ENCODE assay signal across 10 cellular contexts in genomic region chr19:38678217-38678890, GRCh38. TPM values are rescaled to one million over a fixed set of nuclear protein-coding genes. Genes with fewer than 3 reads are reported as not detected.
DNase-seq lines count a peak whose midpoint lies in the region; ATAC-seq and TF ChIP-seq lines count a peak whose summit lies in the region.
"Had no signal": no experiment of that assay in that cellular context is flagged by ENCODE, and none has a peak within 500 bp of the region (broad histone marks: within the 10 kb centered on the region; RNA-seq: fewer than 3 reads in every experiment).

No MANE protein-coding gene starts in this region.

- H3K27me3 Mint-ChIP-seq in activated CD8-positive, alpha-beta T cell treated with anti-CD3 and anti-CD28 coated beads, Interleukin-2, amount 10 ng/mL, durations not matched to agents 7 days and 5 days (ENCODE audit: low read depth), result no peaks in the 10 kb centered on the region
- H3K27me3 Mint-ChIP-seq in activated CD8-positive, alpha-beta T cell treated with anti-CD3 and anti-CD28 coated beads for 36 hours, result no peaks in the 10 kb centered on the region
- H3K27me3 Mint-ChIP-seq in effector memory CD8-positive, alpha-beta T cell, result no peaks in the 10 kb centered on the region
- no peaks in the 10 kb centered on the region for H3K27me3 Mint-ChIP-seq in natural killer cell treated with Interleukin-12 subunit alpha and Interleukin-12 subunit beta and Interleukin-15 and Interleukin-18, amount 100 ng/mL, for 72 hours
- no peaks in the 10 kb centered on the region for H3K27me3 Mint-ChIP-seq in type B pancreatic cell
- H3K27me3 Mint-ChIP-seq: activated CD4-positive, alpha-beta T cell treated with anti-CD3 and anti-CD28 coated beads, Interleukin-2, amount 10 ng/mL, durations not matched to agents 7 days and 5 days had no signal

- no peak for ATAC-seq in activated CD8-positive, alpha-beta T cell treated with anti-CD3 and anti-CD28 coated beads, Interleukin-2, amount 10 ng/mL, durations not matched to agents 7 days and 5 days
- no peak for ATAC-seq in activated CD8-positive, alpha-beta T cell treated with anti-CD3 and anti-CD28 coated beads for 36 hours
- ATAC-seq in effector memory CD8-positive, alpha-beta T cell (replicated peaks), result no peak
- ATAC-seq in natural killer cell treated with Interleukin-12 subunit alpha and Interleukin-12 subunit beta and Interleukin-15 and Interleukin-18, amount 100 ng/mL, for 72 hours, result no peak
- ATAC-seq in HG03175 (IDR thresholded peaks at IDR 0.05; ENCODE audit: unreplicated experiment) (no peak), GM21528 (IDR thresholded peaks at IDR 0.05; ENCODE audit: low FRiP score, unreplicated experiment) (no peak)

- no peaks in the 10 kb centered on the region for H3K9me3 Mint-ChIP-seq in activated CD8-positive, alpha-beta T cell treated with anti-CD3 and anti-CD28 coated beads, Interleukin-2, amount 10 ng/mL, durations not matched to agents 7 days and 5 days (ENCODE audit: insufficient read depth)
- no peaks in the 10 kb centered on the region for H3K9me3 Mint-ChIP-seq in activated CD8-positive, alpha-beta T cell treated with anti-CD3 and anti-CD28 coated beads for 36 hours
- no peaks in the 10 kb centered on the region for H3K9me3 Mint-ChIP-seq in effector memory CD8-positive, alpha-beta T cell
- H3K9me3 Mint-ChIP-seq in natural killer cell treated with Interleukin-12 subunit alpha and Interleukin-12 subunit beta and Interleukin-15 and Interleukin-18, amount 100 ng/mL, for 72 hours, result no peaks in the 10 kb centered on the region
- peaks cover 5% of the 10 kb centered on the region for H3K9me3 Mint-ChIP-seq in type B pancreatic cell

- POLR2A ChIA-PET in activated CD8-positive, alpha-beta T cell treated with anti-CD3 and anti-CD28 coated beads, Interleukin-2, amount 10 ng/mL, durations not matched to agents 7 days and 5 days (lab: Charles Lee), result no interaction called here
- POLR2A ChIA-PET in activated CD8-positive, alpha-beta T cell treated with anti-CD3 and anti-CD28 coated beads for 36 hours (lab: Charles Lee), result no interaction called here

- TF ChIP-seq CTCF in activated CD8-positive, alpha-beta T cell treated with anti-CD3 and anti-CD28 coated beads for 36 hours (IDR thresholded peaks at IDR 0.05), result no peak
- TF ChIP-seq CTCF in type B pancreatic cell (conservative IDR thresholded peaks at IDR 0.05), result no peak

- peaks cover 57% of the 10 kb centered on the region for H3K36me3 Mint-ChIP-seq in activated CD8-positive, alpha-beta T cell treated with anti-CD3 and anti-CD28 coated beads, Interleukin-2, amount 10 ng/mL, durations not matched to agents 7 days and 5 days (ENCODE audit: low read depth)
- H3K36me3 Mint-ChIP-seq in activated CD8-positive, alpha-beta T cell treated with anti-CD3 and anti-CD28 coated beads for 36 hours (ENCODE audit: low read depth), result peaks cover 24% of the 10 kb centered on the region
- H3K36me3 Mint-ChIP-seq in effector memory CD8-positive, alpha-beta T cell (ENCODE audit: insufficient read depth), result peaks cover 62% of the 10 kb centered on the region
- no peaks in the 10 kb centered on the region for H3K36me3 Mint-ChIP-seq in natural killer cell treated with Interleukin-12 subunit alpha and Interleukin-12 subunit beta and Interleukin-15 and Interleukin-18, amount 100 ng/mL, for 72 hours
- H3K36me3 Mint-ChIP-seq in type B pancreatic cell, result peaks cover 40% of the 10 kb centered on the region

- H3K4me3 Mint-ChIP-seq in activated CD8-positive, alpha-beta T cell treated with anti-CD3 and anti-CD28 coated beads, Interleukin-2, amount 10 ng/mL, durations not matched to agents 7 days and 5 days, result no peak overlapping the region
- H3K4me3 Mint-ChIP-seq in activated CD8-positive, alpha-beta T cell treated with anti-CD3 and anti-CD28 coated beads for 36 hours, result no peak overlapping the region
- peak overlapping the region; percentile 57 to 73 for H3K4me3 Mint-ChIP-seq in effector memory CD8-positive, alpha-beta T cell
- peak overlapping the region; percentile 80 for H3K4me3 Mint-ChIP-seq in natural killer cell treated with Interleukin-12 subunit alpha and Interleukin-12 subunit beta and Interleukin-15 and Interleukin-18, amount 100 ng/mL, for 72 hours
- peak overlapping the region; percentile 16 for H3K4me3 Mint-ChIP-seq in type B pancreatic cell
- H3K4me3 Mint-ChIP-seq: activated CD4-positive, alpha-beta T cell treated with anti-CD3 and anti-CD28 coated beads, Interleukin-2, amount 10 ng/mL, durations not matched to agents 7 days and 5 days had no signal

- intact Hi-C loops in activated CD8-positive, alpha-beta T cell treated with anti-CD3 and anti-CD28 coated beads for 36 hours (cut with micrococcal nuclease), result no loop called here

- CTCF ChIA-PET in activated CD8-positive, alpha-beta T cell treated with anti-CD3 and anti-CD28 coated beads, Interleukin-2, amount 10 ng/mL, durations not matched to agents 7 days and 5 days (lab: Charles Lee), result interaction anchor here (1.3 to 1.5 kb wide), 3 partner anchors 8 to 44 kb away, joined by 4 to 8 read pairs (median 5); no protein-coding TSS in a partner anchor
- CTCF ChIA-PET in activated CD8-positive, alpha-beta T cell treated with anti-CD3 and anti-CD28 coated beads for 36 hours (lab: Charles Lee), result interaction anchor here (1.5 kb wide), 1 partner anchor 21 kb away, joined by 3 read pairs; no protein-coding TSS in a partner anchor

- H3K4me1 Mint-ChIP-seq in activated CD8-positive, alpha-beta T cell treated with anti-CD3 and anti-CD28 coated beads, Interleukin-2, amount 10 ng/mL, durations not matched to agents 7 days and 5 days (ENCODE audit: low read depth), result peaks cover 95% of the 10 kb centered on the region
- H3K4me1 Mint-ChIP-seq in activated CD8-positive, alpha-beta T cell treated with anti-CD3 and anti-CD28 coated beads for 36 hours (ENCODE audit: low read depth), result peaks cover 63% of the 10 kb centered on the region
- peaks cover 84 to 90% of the 10 kb centered on the region in 2 donors for H3K4me1 Mint-ChIP-seq in effector memory CD8-positive, alpha-beta T cell (ENCODE audit: low read depth in 2 of 2)
- H3K4me1 Mint-ChIP-seq in natural killer cell treated with Interleukin-12 subunit alpha and Interleukin-12 subunit beta and Interleukin-15 and Interleukin-18, amount 100 ng/mL, for 72 hours (ENCODE audit: low read depth in 2 of 2), result peaks cover 86 to 93% of the 10 kb centered on the region in 2 donors
- H3K4me1 Mint-ChIP-seq in type B pancreatic cell (ENCODE audit: unreplicated experiment), result peaks cover 66% of the 10 kb centered on the region

- H3K27ac Mint-ChIP-seq in activated CD8-positive, alpha-beta T cell treated with anti-CD3 and anti-CD28 coated beads, Interleukin-2, amount 10 ng/mL, durations not matched to agents 7 days and 5 days, result peak overlapping the region; percentile 29
- no peak overlapping the region for H3K27ac Mint-ChIP-seq in activated CD8-positive, alpha-beta T cell treated with anti-CD3 and anti-CD28 coated beads for 36 hours
- peak overlapping the region; percentile 84 to 98 for H3K27ac Mint-ChIP-seq in effector memory CD8-positive, alpha-beta T cell
- peak overlapping the region; percentile 91 to 94 for H3K27ac Mint-ChIP-seq in natural killer cell treated with Interleukin-12 subunit alpha and Interleukin-12 subunit beta and Interleukin-15 and Interleukin-18, amount 100 ng/mL, for 72 hours
- H3K27ac Mint-ChIP-seq in type B pancreatic cell, result peak overlapping the region; percentile 100
- H3K27ac Mint-ChIP-seq: activated CD4-positive, alpha-beta T cell treated with anti-CD3 and anti-CD28 coated beads, Interleukin-2, amount 10 ng/mL, durations not matched to agents 7 days and 5 days had no signal

- DNase-seq in activated CD8-positive, alpha-beta T cell treated with anti-CD3 and anti-CD28 coated beads, Interleukin-2, amount 10 ng/mL, durations not matched to agents 7 days and 5 days, result no peak
- no peak for DNase-seq in activated CD8-positive, alpha-beta T cell treated with anti-CD3 and anti-CD28 coated beads for 36 hours
- no peak for DNase-seq in effector memory CD8-positive, alpha-beta T cell
- no peak for DNase-seq in natural killer cell treated with Interleukin-12 subunit alpha and Interleukin-12 subunit beta and Interleukin-15 and Interleukin-18, amount 100 ng/mL, for 72 hours (ENCODE audit: low spot score)
- DNase-seq in type B pancreatic cell (ENCODE audit: extremely low spot score, unreplicated experiment), result no peak
- no peak for DNase-seq in NCI-H1417 treated with DMSO at 0.1 percent for 48 hours (lab: John Stamatoyannopoulos, UW)
- DNase-seq: activated CD4-positive, alpha-beta T cell treated with anti-CD3 and anti-CD28 coated beads, Interleukin-2, amount 10 ng/mL, durations not matched to agents 7 days and 5 days; NCI-H1930 had no signal

RNA-seq across cellular contexts. Expression of gene ACTN4, which starts 30.9 kb away (rescaled TPM):
- total RNA-seq in activated CD8-positive, alpha-beta T cell treated with anti-CD3 and anti-CD28 coated beads, Interleukin-2, amount 10 ng/mL, durations not matched to agents 7 days and 5 days, result 100 to 1,000 TPM; 357 to 373 TPM
- 100 to 1,000 TPM; 183 to 189 TPM for total RNA-seq in activated CD8-positive, alpha-beta T cell treated with anti-CD3 and anti-CD28 coated beads for 36 hours
- total RNA-seq in natural killer cell treated with Interleukin-12 subunit alpha and Interleukin-12 subunit beta and Interleukin-15 and Interleukin-18, amount 100 ng/mL, for 72 hours, result 100 to 1,000 TPM; 342 to 574 TPM
- total RNA-seq in type B pancreatic cell (ENCODE audit: low replicate concordance), result 475 and 776 TPM in 2 replicates

RNA-seq across cellular contexts. Expression of gene EIF3K, which starts 59.4 kb away (rescaled TPM):
- 100 to 1,000 TPM; 325 to 352 TPM for total RNA-seq in activated CD8-positive, alpha-beta T cell treated with anti-CD3 and anti-CD28 coated beads, Interleukin-2, amount 10 ng/mL, durations not matched to agents 7 days and 5 days
- 100 to 1,000 TPM; 306 to 308 TPM for total RNA-seq in activated CD8-positive, alpha-beta T cell treated with anti-CD3 and anti-CD28 coated beads for 36 hours
- total RNA-seq in natural killer cell treated with Interleukin-12 subunit alpha and Interleukin-12 subunit beta and Interleukin-15 and Interleukin-18, amount 100 ng/mL, for 72 hours, result 100 to 1,000 TPM; 216 to 286 TPM
- total RNA-seq in type B pancreatic cell (ENCODE audit: low replicate concordance), result 274 and 310 TPM in 2 replicates

Comparison
In these comparisons a context has a peak if more than half of its experiments do, and no peak if none do; other contexts are left out.
1. H3K4me3 Mint-ChIP-seq: peak in effector memory CD8-positive, alpha-beta T cell (2 of 2), natural killer cell treated with Interleukin-12 subunit alpha and Interleukin-12 subunit beta and Interleukin-15 and Interleukin-18, amount 100 ng/mL, for 72 hours (single experiment) and type B pancreatic cell (single experiment); none in activated CD8-positive, alpha-beta T cell treated with anti-CD3 and anti-CD28 coated beads, Interleukin-2, amount 10 ng/mL, durations not matched to agents 7 days and 5 days (single experiment) and activated CD8-positive, alpha-beta T cell treated with anti-CD3 and anti-CD28 coated beads for 36 hours (single experiment).